In genomic region chr1:209755926-209756607, GRCh38 we compare ENCODE assay signal across 9 cellular contexts.
A peak's percentile ranks its signal among the peaks of the same experiment; 100 is the strongest.
DNase-seq lines count a peak whose midpoint lies in the region; ATAC-seq and TF ChIP-seq lines count a peak whose summit lies in the region.
"Had no signal": no experiment of that assay in that cellular context is flagged by ENCODE, and none has a peak within 500 bp of the region (broad histone marks: within the 10 kb centered on the region; RNA-seq: fewer than 3 reads in every experiment).

A gene with protein sequence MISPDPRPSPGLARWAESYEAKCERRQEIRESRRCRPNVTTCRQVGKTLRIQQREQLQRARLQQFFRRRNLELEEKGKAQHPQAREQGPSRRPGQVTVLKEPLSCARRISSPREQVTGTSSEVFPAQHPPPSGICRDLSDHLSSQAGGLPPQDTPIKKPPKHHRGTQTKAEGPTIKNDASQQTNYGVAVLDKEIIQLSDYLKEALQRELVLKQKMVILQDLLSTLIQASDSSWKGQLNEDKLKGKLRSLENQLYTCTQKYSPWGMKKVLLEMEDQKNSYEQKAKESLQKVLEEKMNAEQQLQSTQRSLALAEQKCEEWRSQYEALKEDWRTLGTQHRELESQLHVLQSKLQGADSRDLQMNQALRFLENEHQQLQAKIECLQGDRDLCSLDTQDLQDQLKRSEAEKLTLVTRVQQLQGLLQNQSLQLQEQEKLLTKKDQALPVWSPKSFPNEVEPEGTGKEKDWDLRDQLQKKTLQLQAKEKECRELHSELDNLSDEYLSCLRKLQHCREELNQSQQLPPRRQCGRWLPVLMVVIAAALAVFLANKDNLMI (plus strand): TSS chr1:209756053. CDS start chr1:209760040, 3,987 bp downstream.

- DNase-seq in SIG-M5 (lab: John Stamatoyannopoulos, UW) = peak; percentile 88
- DNase-seq in activated gamma-delta T cell treated with anti-CD3 and anti-CD28 coated beads, Interleukin-2, amount 50 U/mL, for 16 hours (ENCODE audit: low read depth) = peak; percentile 54
- no peak for DNase-seq in NCI-H748 (lab: John Stamatoyannopoulos, UW; ENCODE audit: unreplicated experiment)
- DNase-seq in iPS-NIHi11 (ENCODE audit: low spot score) = no peak
- no peak for DNase-seq in NCI-H146 treated with DMSO at 0.1 percent for 48 hours (lab: John Stamatoyannopoulos, UW; ENCODE audit: unreplicated experiment)
- DNase-seq: IMR-90 had no signal

- no peaks in the 10 kb centered on the region for H3K27me3 ChIP-seq in neutrophil

- H3K27ac ChIP-seq in neutrophil = peak within 1 kb of the TSS; percentile 98

- peaks cover 25% of the 10 kb centered on the region for H3K36me3 ChIP-seq in neutrophil

- TF ChIP-seq CTCF in neutrophil (IDR thresholded peaks at IDR 0.05) = peak; percentile 17

- peak within 1 kb of the TSS; percentile 71 to 73 for H3K4me3 ChIP-seq in neutrophil (ENCODE audit: low read depth in 1 of 2, low read length in 1 of 2)

- ATAC-seq in GM18511 (IDR thresholded peaks at IDR 0.05; ENCODE audit: unreplicated experiment) = peak; percentile 75
- ATAC-seq in HG02870 (IDR thresholded peaks at IDR 0.05; ENCODE audit: unreplicated experiment) = peak; percentile 65

- H3K9me3 ChIP-seq in neutrophil = no peaks in the 10 kb centered on the region

- peaks cover 97 to 99% of the 10 kb centered on the region in 2 experiments for H3K4me1 ChIP-seq in neutrophil (ENCODE audit: control insufficient read depth in 1 of 2, insufficient read depth in 1 of 2, low read depth in 1 of 2, low read length in 1 of 2)

Comparison
In these comparisons a context has a peak if more than half of its experiments do, and no peak if none do; other contexts are left out.
1. DNase-seq: peak in SIG-M5 (single experiment) and activated gamma-delta T cell treated with anti-CD3 and anti-CD28 coated beads, Interleukin-2, amount 50 U/mL, for 16 hours (single experiment); none in NCI-H748 (single experiment), iPS-NIHi11 (single experiment) and NCI-H146 treated with DMSO at 0.1 percent for 48 hours (single experiment).